Comparison of ENCODE assay signal across 20 cellular contexts in the genomic region with DNA sequence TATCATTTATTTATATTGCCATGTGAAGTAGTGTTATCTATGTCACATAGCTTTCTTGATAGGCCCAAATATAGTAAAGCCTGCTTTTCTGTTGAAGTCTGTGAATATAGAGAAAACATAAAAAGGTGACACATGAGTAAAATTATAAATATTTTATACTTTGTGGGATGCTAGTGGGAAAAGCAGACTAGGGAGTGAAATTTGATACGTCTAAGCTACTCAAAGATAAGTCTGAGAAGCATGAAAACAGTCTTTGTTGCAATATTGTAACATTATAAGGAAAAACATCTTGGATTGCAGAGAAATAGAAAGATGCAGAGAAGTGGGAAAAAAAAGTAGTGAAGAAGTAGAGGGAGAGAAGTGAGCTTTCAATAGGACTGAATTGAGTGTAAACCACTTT.
"Had no signal": no experiment of that assay in that cellular context is flagged by ENCODE, and none has a peak within 500 bp of the region (broad histone marks: within the 10 kb centered on the region; RNA-seq: fewer than 3 reads in every experiment).

No MANE protein-coding gene starts in this region.

- H3K4me3 Mint-ChIP-seq: endodermal cell; naive thymus-derived CD8-positive, alpha-beta T cell; stimulated activated effector memory CD8-positive, alpha-beta T cell treated with anti-CD3 and anti-CD28 coated beads, Interleukin-12 subunit alpha, Interleukin-12 subunit beta, amount 100 ng/mL, for 72 hours had no signal

- H3K27ac Mint-ChIP-seq: endodermal cell had no signal

- ATAC-seq: left lobe of liver; naive thymus-derived CD8-positive, alpha-beta T cell; psoas muscle; right lobe of liver; stimulated activated effector memory CD8-positive, alpha-beta T cell treated with anti-CD3 and anti-CD28 coated beads, Interleukin-12 subunit alpha, Interleukin-12 subunit beta, amount 100 ng/mL, for 72 hours; stimulated activated naive CD8-positive, alpha-beta T cell treated with anti-CD3 and anti-CD28 coated beads, Interleukin-15, Interleukin-2, amounts not matched to agents 100 U/mL and 50 U/mL, for 24 hours had no signal

- H3K4me1 Mint-ChIP-seq: endodermal cell had no signal

- H3K9me3 Mint-ChIP-seq: endodermal cell; naive thymus-derived CD8-positive, alpha-beta T cell; stimulated activated effector memory CD8-positive, alpha-beta T cell treated with anti-CD3 and anti-CD28 coated beads, Interleukin-12 subunit alpha, Interleukin-12 subunit beta, amount 100 ng/mL, for 72 hours had no signal

- DNase-seq: effector CD4-positive, alpha-beta T cell; endodermal cell; erythroblast; foreskin melanocyte; head of caudate nucleus; hippocampal formation; islet precursor cell; mammary epithelial cell; naive thymus-derived CD8-positive, alpha-beta T cell; psoas muscle; retina; right lobe of liver; stimulated activated CD4-positive, alpha-beta T cell treated with anti-CD3 and anti-CD28 coated beads, Interleukin-4, amount 100 ng/mL, for 1 hour; stimulated activated CD8-positive, alpha-beta memory T cell treated with anti-CD3 and anti-CD28 coated beads, Interleukin-4, amount 100 ng/mL, for 48 hours; stimulated activated naive CD8-positive, alpha-beta T cell treated with anti-CD3 and anti-CD28 coated beads, Interleukin-15, Interleukin-2, amounts not matched to agents 100 U/mL and 50 U/mL, for 24 hours; tibial artery; upper lobe of left lung; uterus had no signal

- H3K27me3 Mint-ChIP-seq: naive thymus-derived CD8-positive, alpha-beta T cell had no signal
